Comparison of ENCODE assay signal across 1 cellular context in the genomic region with DNA sequence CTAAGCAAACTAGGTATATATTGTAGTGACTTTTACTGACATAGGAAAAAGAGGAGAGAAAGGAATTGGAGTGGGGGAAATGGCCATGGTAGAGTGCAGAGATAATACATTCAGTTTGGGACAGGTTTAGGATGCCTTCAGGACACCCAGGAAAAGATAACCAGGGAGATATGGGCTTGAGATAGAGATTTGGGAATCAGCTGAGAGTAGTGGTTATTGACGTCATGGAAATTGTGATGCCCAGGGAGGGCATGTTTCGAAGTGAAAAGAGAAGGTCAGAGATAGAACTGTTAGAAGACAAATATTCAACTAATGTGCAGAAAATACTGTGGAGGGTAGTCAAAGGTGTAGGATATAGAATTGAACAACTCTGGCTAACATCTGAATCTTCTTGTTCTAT.
A peak's percentile ranks its signal among the peaks of the same experiment; 100 is the strongest.
TF ChIP-seq lines count a peak whose summit lies in the region.

No MANE protein-coding gene starts in this region.

TF ChIP-seq in K562, 482 proteins besides CTCF, POLR2A, EP300 and RAD21 (continued from another document and continues in another):
- TF ChIP-seq DIDO1 (tag; IDR thresholded peaks at IDR 0.05; ENCODE audit: low read depth) (0 out of 2 replicates have a peak, but pooled peaks have one; percentile 25), HEY1 (CRISPR knock-in tag; IDR thresholded peaks at IDR 0.05; ENCODE audit: borderline replicate concordance) (no peak), ZNF507 (tag; conservative IDR thresholded peaks at IDR 0.05) (no peak), PHB (CRISPR knock-in tag; IDR thresholded peaks at IDR 0.05) (no peak), GTF2A2 (tag; IDR thresholded peaks at IDR 0.05) (no peak), ZSCAN29 (IDR thresholded peaks at IDR 0.05) (no peak), KLF13 (tag; IDR thresholded peaks at IDR 0.05; ENCODE audit: borderline replicate concordance, low read depth) (no peak), CSDE1 (IDR thresholded peaks at IDR 0.05) (no peak), HNRNPK (IDR thresholded peaks at IDR 0.05; ENCODE audit: low read depth, low read length, poor library complexity, severe bottlenecking) (no peak), STAT6 (CRISPR knock-in tag; IDR thresholded peaks at IDR 0.05) (no peak), RBM25 (IDR thresholded peaks at IDR 0.05; ENCODE audit: low read depth, low read length, severe bottlenecking) (no peak), ZNF311 (CRISPR knock-in tag; IDR thresholded peaks at IDR 0.05) (no peak), E2F4 (CRISPR knock-in tag; IDR thresholded peaks at IDR 0.05; ENCODE audit: low read depth) (no peak), ZNF583 (CRISPR knock-in tag; IDR thresholded peaks at IDR 0.05) (peak; percentile 78; the same call in 1 of the 2 replicates), LCOR (CRISPR knock-in tag; IDR thresholded peaks at IDR 0.05) (no peak), ATF7 (IDR thresholded peaks at IDR 0.05) (peak; percentile 70), STAT5A (IDR thresholded peaks at IDR 0.05; ENCODE audit: borderline replicate concordance, low read length) (no peak), BRF1 (IDR thresholded peaks at IDR 0.05; ENCODE audit: borderline replicate concordance, extremely low read depth, insufficient read length) (no peak), CREM (IDR thresholded peaks at IDR 0.05; ENCODE audit: low read depth) (peak; percentile 27; the same call in 1 of the 2 replicates), JUND (IDR thresholded peaks at IDR 0.05; ENCODE audit: borderline replicate concordance, low read depth, low read length) (peak; percentile 13; the same call in 1 of the 2 replicates), JUND (tag; IDR thresholded peaks at IDR 0.05; ENCODE audit: borderline replicate concordance, low read depth, low read length) (0 out of 3 replicates have a peak, but pooled peaks have one; percentile 31), ELK1 (CRISPR knock-in tag; IDR thresholded peaks at IDR 0.05) (no peak), NFIX (CRISPR knock-in tag; IDR thresholded peaks at IDR 0.05; ENCODE audit: low read depth) (no peak), FOXM1 (IDR thresholded peaks at IDR 0.05; ENCODE audit: low read depth) (peak; percentile 13; the same call in 1 of the 2 replicates), FOXM1 (CRISPR knock-in tag; IDR thresholded peaks at IDR 0.05; ENCODE audit: low read depth) (no peak), CBFA2T3 (IDR thresholded peaks at IDR 0.05) (no peak), IRF1 (CRISPR knock-in tag; IDR thresholded peaks at IDR 0.05; ENCODE audit: borderline replicate concordance) (no peak), ZEB2 (IDR thresholded peaks at IDR 0.05) (0 out of 2 replicates have a peak, but pooled peaks have one; percentile 27), ARNT (IDR thresholded peaks at IDR 0.05) (no peak), SMAD4 (CRISPR knock-in tag; conservative IDR thresholded peaks at IDR 0.05) (no peak), ZBTB5 (IDR thresholded peaks at IDR 0.05) (no peak), EGR1 (conservative IDR thresholded peaks at IDR 0.05) (no peak), GTF2B (IDR thresholded peaks at IDR 0.05; ENCODE audit: extremely low read depth, insufficient read length) (no peak), CLOCK (CRISPR knock-in tag; IDR thresholded peaks at IDR 0.05; ENCODE audit: borderline replicate concordance) (no peak), ZNF699 (CRISPR knock-in tag; IDR thresholded peaks at IDR 0.05; ENCODE audit: insufficient replicate concordance) (no peak), BRCA1 (IDR thresholded peaks at IDR 0.05) (no peak), BRCA1 (CRISPR knock-in tag; IDR thresholded peaks at IDR 0.05) (no peak), MAZ (CRISPR knock-in tag; conservative IDR thresholded peaks at IDR 0.05 in 1 of 2, IDR thresholded peaks at IDR 0.05 in 1 of 2) (no peak), KAT8 (IDR thresholded peaks at IDR 0.05; ENCODE audit: low read depth) (no peak), SETDB1 (IDR thresholded peaks at IDR 0.05; ENCODE audit: low read length) (no peak), CEBPB (tag; IDR thresholded peaks at IDR 0.05) (no peak), ZNF121 (CRISPR knock-in tag; conservative IDR thresholded peaks at IDR 0.05) (no peak), POU5F1 (IDR thresholded peaks at IDR 0.05; ENCODE audit: borderline replicate concordance, low read depth, low read length, partially characterized antibody) (no peak), YBX1 (IDR thresholded peaks at IDR 0.05) (no peak), ERF (CRISPR knock-in tag; IDR thresholded peaks at IDR 0.05) (no peak), MIER1 (IDR thresholded peaks at IDR 0.05; ENCODE audit: low read depth) (no peak), ZNF174 (CRISPR knock-in tag; IDR thresholded peaks at IDR 0.05) (no peak)
- TF ChIP-seq, protein P1, sequence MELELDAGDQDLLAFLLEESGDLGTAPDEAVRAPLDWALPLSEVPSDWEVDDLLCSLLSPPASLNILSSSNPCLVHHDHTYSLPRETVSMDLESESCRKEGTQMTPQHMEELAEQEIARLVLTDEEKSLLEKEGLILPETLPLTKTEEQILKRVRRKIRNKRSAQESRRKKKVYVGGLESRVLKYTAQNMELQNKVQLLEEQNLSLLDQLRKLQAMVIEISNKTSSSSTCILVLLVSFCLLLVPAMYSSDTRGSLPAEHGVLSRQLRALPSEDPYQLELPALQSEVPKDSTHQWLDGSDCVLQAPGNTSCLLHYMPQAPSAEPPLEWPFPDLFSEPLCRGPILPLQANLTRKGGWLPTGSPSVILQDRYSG (tag; conservative IDR thresholded peaks at IDR 0.05; ENCODE audit: low read depth) = no peak
- TF ChIP-seq, protein P2, sequence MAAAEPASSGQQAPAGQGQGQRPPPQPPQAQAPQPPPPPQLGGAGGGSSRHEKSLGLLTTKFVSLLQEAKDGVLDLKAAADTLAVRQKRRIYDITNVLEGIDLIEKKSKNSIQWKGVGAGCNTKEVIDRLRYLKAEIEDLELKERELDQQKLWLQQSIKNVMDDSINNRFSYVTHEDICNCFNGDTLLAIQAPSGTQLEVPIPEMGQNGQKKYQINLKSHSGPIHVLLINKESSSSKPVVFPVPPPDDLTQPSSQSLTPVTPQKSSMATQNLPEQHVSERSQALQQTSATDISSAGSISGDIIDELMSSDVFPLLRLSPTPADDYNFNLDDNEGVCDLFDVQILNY (CRISPR knock-in tag; IDR thresholded peaks at IDR 0.05) = no peak
- TF ChIP-seq, protein P3, sequence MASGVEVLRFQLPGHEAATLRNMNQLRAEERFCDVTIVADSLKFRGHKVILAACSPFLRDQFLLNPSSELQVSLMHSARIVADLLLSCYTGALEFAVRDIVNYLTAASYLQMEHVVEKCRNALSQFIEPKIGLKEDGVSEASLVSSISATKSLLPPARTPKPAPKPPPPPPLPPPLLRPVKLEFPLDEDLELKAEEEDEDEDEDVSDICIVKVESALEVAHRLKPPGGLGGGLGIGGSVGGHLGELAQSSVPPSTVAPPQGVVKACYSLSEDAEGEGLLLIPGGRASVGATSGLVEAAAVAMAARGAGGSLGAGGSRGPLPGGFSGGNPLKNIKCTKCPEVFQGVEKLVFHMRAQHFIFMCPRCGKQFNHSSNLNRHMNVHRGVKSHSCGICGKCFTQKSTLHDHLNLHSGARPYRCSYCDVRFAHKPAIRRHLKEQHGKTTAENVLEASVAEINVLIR (CRISPR knock-in tag; IDR thresholded peaks at IDR 0.05) = 0 out of 2 replicates have a peak, but pooled peaks have one; percentile 27
- TF ChIP-seq, protein P4, sequence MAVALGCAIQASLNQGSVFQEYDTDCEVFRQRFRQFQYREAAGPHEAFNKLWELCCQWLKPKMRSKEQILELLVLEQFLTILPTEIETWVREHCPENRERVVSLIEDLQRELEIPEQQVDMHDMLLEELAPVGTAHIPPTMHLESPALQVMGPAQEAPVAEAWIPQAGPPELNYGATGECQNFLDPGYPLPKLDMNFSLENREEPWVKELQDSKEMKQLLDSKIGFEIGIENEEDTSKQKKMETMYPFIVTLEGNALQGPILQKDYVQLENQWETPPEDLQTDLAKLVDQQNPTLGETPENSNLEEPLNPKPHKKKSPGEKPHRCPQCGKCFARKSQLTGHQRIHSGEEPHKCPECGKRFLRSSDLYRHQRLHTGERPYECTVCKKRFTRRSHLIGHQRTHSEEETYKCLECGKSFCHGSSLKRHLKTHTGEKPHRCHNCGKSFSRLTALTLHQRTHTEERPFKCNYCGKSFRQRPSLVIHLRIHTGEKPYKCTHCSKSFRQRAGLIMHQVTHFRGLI (CRISPR knock-in tag; IDR thresholded peaks at IDR 0.05) = no peak
